ENCODE assay signal across 12 cellular contexts in the genomic region with DNA sequence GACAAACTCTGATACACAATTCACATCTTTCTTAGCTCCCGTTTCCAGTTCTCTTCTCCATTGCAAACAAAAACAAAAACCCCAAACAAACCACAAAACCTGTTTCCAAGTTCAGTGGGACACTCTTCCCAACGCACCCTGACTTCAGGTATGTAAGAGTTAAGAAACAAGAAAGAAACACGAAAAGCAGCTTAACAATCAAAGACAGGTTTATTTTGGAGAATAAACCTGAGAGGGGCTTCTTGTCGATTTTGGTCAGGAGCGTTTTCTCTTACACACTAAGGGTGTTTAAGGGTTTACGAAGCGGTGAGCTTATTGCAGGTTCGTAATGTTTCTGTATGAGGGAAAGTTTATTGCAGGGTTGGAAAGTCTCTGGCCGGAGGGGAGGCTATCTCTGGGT. TPM values are rescaled to one million over a fixed set of nuclear protein-coding genes. Genes with fewer than 3 reads are reported as not detected.
DNase-seq lines count a peak whose midpoint lies in the region; ATAC-seq and TF ChIP-seq lines count a peak whose summit lies in the region.
"Had no signal": no experiment of that assay in that cellular context is flagged by ENCODE, and none has a peak within 500 bp of the region (broad histone marks: within the 10 kb centered on the region; RNA-seq: fewer than 3 reads in every experiment).

No MANE protein-coding gene starts in this region.

- H3K27me3 ChIP-seq in left ventricle myocardium inferior (ENCODE audit: low read depth) = no peaks in the 10 kb centered on the region
- no peaks in the 10 kb centered on the region for H3K27me3 ChIP-seq in lower lobe of right lung (ENCODE audit: low read depth)
- H3K27me3 ChIP-seq in thymus (ENCODE audit: control insufficient read depth, insufficient read depth) = no peaks in the 10 kb centered on the region
- H3K27me3 ChIP-seq in WERI-Rb-1 (ENCODE audit: insufficient read depth, low read depth, severe bottlenecking) = no peaks in the 10 kb centered on the region

- H3K4me3 ChIP-seq in left ventricle myocardium inferior (no peak overlapping the region), lower lobe of right lung (no peak overlapping the region), thymus (ENCODE audit: low read length) (no peak overlapping the region), WERI-Rb-1 (ENCODE audit: low read depth, low read length) (no peak overlapping the region)

- no peaks in the 10 kb centered on the region for H3K9me3 Mint-ChIP-seq in activated CD8-positive, alpha-beta T cell treated with anti-CD3 and anti-CD28 coated beads for 36 hours

- peaks cover 34% of the 10 kb centered on the region for H3K4me1 ChIP-seq in left ventricle myocardium inferior
- peaks cover 30% of the 10 kb centered on the region for H3K4me1 ChIP-seq in lower lobe of right lung
- peaks cover 5% of the 10 kb centered on the region for H3K4me1 ChIP-seq in thymus (ENCODE audit: control insufficient read depth, insufficient read depth, low read length)

- H3K36me3 ChIP-seq in left ventricle myocardium inferior (peaks cover 5% of the 10 kb centered on the region), lower lobe of right lung (peaks cover 18% of the 10 kb centered on the region), thymus (ENCODE audit: control insufficient read depth, insufficient read depth) (no peaks in the 10 kb centered on the region), WERI-Rb-1 (peaks cover 13% of the 10 kb centered on the region; the same call in 1 of the 2 replicates)

- no peak for DNase-seq in left ventricle myocardium inferior
- no peak for DNase-seq in Right ventricle myocardium superior
- DNase-seq in activated CD8-positive, alpha-beta T cell treated with anti-CD3 and anti-CD28 coated beads for 36 hours = no peak
- no peak for DNase-seq in lower lobe of right lung
- no peak for DNase-seq in DMS53 treated with DMSO at 0.1 percent for 48 hours (lab: John Stamatoyannopoulos, UW; ENCODE audit: unreplicated experiment)
- DNase-seq in WERI-Rb-1 = no peak
- DNase-seq: activated CD8-positive, alpha-beta memory T cell treated with anti-CD3 and anti-CD28 coated beads for 24 hours; HCEC 1CT; NCI-H345 had no signal

- H3K9me3 ChIP-seq in left ventricle myocardium inferior (replicated peaks) (no peaks in the 10 kb centered on the region), lower lobe of right lung (no peaks in the 10 kb centered on the region), thymus (ENCODE audit: control insufficient read depth) (no peaks in the 10 kb centered on the region), WERI-Rb-1 (ENCODE audit: severe bottlenecking) (no peaks in the 10 kb centered on the region)

- peaks cover 15% of the 10 kb centered on the region for H3K36me3 Mint-ChIP-seq in activated CD8-positive, alpha-beta T cell treated with anti-CD3 and anti-CD28 coated beads for 36 hours (ENCODE audit: low read depth)

- CTCF ChIA-PET in activated CD8-positive, alpha-beta T cell treated with anti-CD3 and anti-CD28 coated beads for 36 hours (lab: Charles Lee) = interaction anchor here (0.7 to 6.0 kb wide), 19 partner anchors 13 to 396 kb away, joined by 3 to 30 read pairs (median 4); a partner anchor contains a TSS

- peak overlapping the region; percentile 92 for H3K4me3 Mint-ChIP-seq in activated CD8-positive, alpha-beta T cell treated with anti-CD3 and anti-CD28 coated beads for 36 hours

- H3K27ac Mint-ChIP-seq in activated CD8-positive, alpha-beta T cell treated with anti-CD3 and anti-CD28 coated beads for 36 hours = peak overlapping the region; percentile 100

- intact Hi-C loops in left ventricle myocardium inferior (cut with micrococcal nuclease) = loop anchor here (5.0 kb wide), 1 partner anchor 398 kb away; no protein-coding TSS in a partner anchor
- intact Hi-C loops in Right ventricle myocardium superior (cut with DNase I) = loop anchor here (5.0 to 10.0 kb wide), 2 partner anchors 396 to 643 kb away; no protein-coding TSS in a partner anchor
- intact Hi-C loops in activated CD8-positive, alpha-beta T cell treated with anti-CD3 and anti-CD28 coated beads for 36 hours (cut with micrococcal nuclease) = loop anchor here (5.0 to 10.0 kb wide), 2 partner anchors 188 to 376 kb away; a partner anchor contains a TSS
- intact Hi-C loops in lower lobe of right lung (cut with DNase I) = loop anchor here (10.0 kb wide), 1 partner anchor 396 kb away; no protein-coding TSS in a partner anchor

- POLR2A ChIA-PET in activated CD8-positive, alpha-beta T cell treated with anti-CD3 and anti-CD28 coated beads for 36 hours (lab: Charles Lee) = interaction anchor here (0.7 to 4.0 kb wide), 11 partner anchors 10 to 501 kb away, joined by 3 to 27 read pairs (median 5); a partner anchor contains a TSS

- peak overlapping the region; percentile 91 for H3K27ac ChIP-seq in left ventricle myocardium inferior (replicated peaks)
- H3K27ac ChIP-seq in lower lobe of right lung = peak overlapping the region; percentile 85
- peak overlapping the region; percentile 91 for H3K27ac ChIP-seq in thymus (ENCODE audit: low read depth)
- no peak overlapping the region for H3K27ac ChIP-seq in WERI-Rb-1

- 98% methylated on average over 9 of the region's 9 CpGs for WGBS in thymus

- no peaks in the 10 kb centered on the region for H3K27me3 Mint-ChIP-seq in activated CD8-positive, alpha-beta T cell treated with anti-CD3 and anti-CD28 coated beads for 36 hours

- H3K4me1 Mint-ChIP-seq in activated CD8-positive, alpha-beta T cell treated with anti-CD3 and anti-CD28 coated beads for 36 hours (ENCODE audit: low read depth) = peaks cover 59% of the 10 kb centered on the region

- TF ChIP-seq CTCF in left ventricle myocardium inferior (IDR thresholded peaks at IDR 0.05; ENCODE audit: borderline replicate concordance) (no peak), lower lobe of right lung (IDR thresholded peaks at IDR 0.05) (no peak), WERI-Rb-1 (IDR thresholded peaks at IDR 0.05; ENCODE audit: low read depth, low read length) (no peak)
- TF ChIP-seq CTCF in activated CD8-positive, alpha-beta T cell treated with anti-CD3 and anti-CD28 coated beads for 36 hours (IDR thresholded peaks at IDR 0.05) = no peak

- ATAC-seq in Right ventricle myocardium superior (ENCODE audit: poor library complexity) (no peak), lower lobe of right lung (no peak), GM21447 (IDR thresholded peaks at IDR 0.05; ENCODE audit: unreplicated experiment) (no peak)
- no peak for ATAC-seq in activated CD8-positive, alpha-beta T cell treated with anti-CD3 and anti-CD28 coated beads for 36 hours

RNA-seq across cellular contexts. Expression of a gene that starts 0.9 kb away (rescaled TPM):
- 18.6 TPM for total RNA-seq in left ventricle myocardium inferior
- total RNA-seq in Right ventricle myocardium superior = 17.9 TPM
- total RNA-seq in activated CD8-positive, alpha-beta T cell treated with anti-CD3 and anti-CD28 coated beads for 36 hours = 10 to 100 TPM; 22.1 to 24.4 TPM
- total RNA-seq in lower lobe of right lung = 21.4 TPM
- polyA plus RNA-seq in thymus = 27.6 TPM

RNA-seq across cellular contexts. Expression of a gene that starts 57.0 kb away (rescaled TPM):
- total RNA-seq in left ventricle myocardium inferior (not detected), Right ventricle myocardium superior (not detected), lower lobe of right lung (not detected)
- total RNA-seq in activated CD8-positive, alpha-beta T cell treated with anti-CD3 and anti-CD28 coated beads for 36 hours = not detected
- 0.32 TPM for polyA plus RNA-seq in thymus
- polyA plus RNA-seq: BJ had no signal
